Comparison of ENCODE assay signal across 1 cellular context in genomic region chr3:83002869-83003445, GRCh38.
TF ChIP-seq lines count a peak whose summit lies in the region.

No MANE protein-coding gene starts in this region.

TF ChIP-seq in GM12878, 131 proteins besides CTCF, POLR2A, EP300 and RAD21 (continued from another document):
- TF ChIP-seq ZNF592 (IDR thresholded peaks at IDR 0.05) (no peak), RCOR1 (conservative IDR thresholded peaks at IDR 0.05; ENCODE audit: low read depth, low read length) (no peak)
TF ChIP-seq in GM12878: peak in this region for 5.
